Comparison of ENCODE assay signal across 16 cellular contexts in genomic region chr1:11901451-11901850, GRCh38. TPM values are rescaled to one million over a fixed set of nuclear protein-coding genes. Genes with fewer than 3 reads are reported as not detected.
"Had no signal": no experiment of that assay in that cellular context is flagged by ENCODE, and none has a peak within 500 bp of the region (broad histone marks: within the 10 kb centered on the region; RNA-seq: fewer than 3 reads in every experiment).

No MANE protein-coding gene starts in this region.

RNA-seq across cellular contexts. Expression of gene NPPB, which starts 42.7 kb away (rescaled TPM):
- total RNA-seq: activated CD4-positive, alpha-beta T cell treated with anti-CD3 and anti-CD28 coated beads for 36 hours; activated CD8-positive, alpha-beta memory T cell treated with anti-CD3 and anti-CD28 coated beads, Interleukin-2, amount 10 ng/mL, durations not matched to agents 7 days and 5 days; activated CD8-positive, alpha-beta T cell treated with anti-CD3 and anti-CD28 coated beads, Interleukin-2, amount 10 ng/mL, durations not matched to agents 7 days and 5 days; activated T-helper 2 cell treated with anti-CD3 and anti-CD28 coated beads, Interferon-gamma antibody, Interleukin-2, Interleukin-4, amounts not matched to agents 10 μg/mL and 5 μg/mL and 100 μg/mL, durations not matched to agents 14 hours and 24 hours and 36 hours; esophagus squamous epithelium; left colon; liver; naive thymus-derived CD4-positive, alpha-beta T cell; ovary; sigmoid colon; T-helper 2 cell treated with Interferon-gamma antibody and Interleukin-4, amounts not matched to agents 100 ng/mL and 5 ng/mL, for 36 hours; upper lobe of left lung had no signal
- polyA plus RNA-seq: keratinocyte; liver; naive thymus-derived CD4-positive, alpha-beta T cell; neural cell had no signal

RNA-seq across cellular contexts. Expression of gene NPPA, which starts 53.9 kb away (rescaled TPM):
- total RNA-seq: activated CD4-positive, alpha-beta T cell treated with anti-CD3 and anti-CD28 coated beads for 36 hours; activated CD8-positive, alpha-beta memory T cell treated with anti-CD3 and anti-CD28 coated beads, Interleukin-2, amount 10 ng/mL, durations not matched to agents 7 days and 5 days; activated CD8-positive, alpha-beta T cell treated with anti-CD3 and anti-CD28 coated beads, Interleukin-2, amount 10 ng/mL, durations not matched to agents 7 days and 5 days; activated T-helper 2 cell treated with anti-CD3 and anti-CD28 coated beads, Interferon-gamma antibody, Interleukin-2, Interleukin-4, amounts not matched to agents 10 μg/mL and 5 μg/mL and 100 μg/mL, durations not matched to agents 14 hours and 24 hours and 36 hours; esophagus squamous epithelium; left colon; liver; naive thymus-derived CD4-positive, alpha-beta T cell; progenitor cell of endocrine pancreas; sigmoid colon; smooth muscle cell; T-helper 2 cell treated with Interferon-gamma antibody and Interleukin-4, amounts not matched to agents 100 ng/mL and 5 ng/mL, for 36 hours had no signal
- polyA plus RNA-seq: keratinocyte; naive thymus-derived CD4-positive, alpha-beta T cell; neural cell had no signal
